In the genomic region with DNA sequence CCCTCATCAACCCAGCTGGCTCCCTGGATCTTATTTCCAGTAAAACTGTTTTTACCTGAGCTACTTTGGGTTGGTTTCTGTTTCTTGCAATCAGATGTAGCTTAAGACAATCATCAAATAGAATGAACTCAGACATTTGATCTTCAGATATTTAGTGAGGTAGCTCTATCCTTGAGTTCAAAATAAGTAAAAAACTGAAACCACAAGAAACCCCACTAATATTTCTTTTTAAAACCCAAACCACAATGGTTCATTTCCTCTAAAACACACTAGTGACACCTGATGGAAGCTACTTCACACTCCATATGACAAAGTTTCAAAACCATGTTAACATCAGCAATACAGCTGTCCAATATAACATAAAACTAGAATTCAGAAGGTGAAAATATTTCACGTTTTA, we compare ENCODE assay signal across 10 cellular contexts. TPM values are rescaled to one million over a fixed set of nuclear protein-coding genes. Genes with fewer than 3 reads are reported as not detected.
DNase-seq lines count a peak whose midpoint lies in the region; ATAC-seq and TF ChIP-seq lines count a peak whose summit lies in the region.
"Had no signal": no experiment of that assay in that cellular context is flagged by ENCODE, and none has a peak within 500 bp of the region (broad histone marks: within the 10 kb centered on the region; RNA-seq: fewer than 3 reads in every experiment).

No MANE protein-coding gene starts in this region.

- H3K36me3 ChIP-seq in CD8-positive, alpha-beta T cell (ENCODE audit: insufficient read depth, low read length) = peaks cover 5% of the 10 kb centered on the region

- H3K9me3 ChIP-seq in CD8-positive, alpha-beta T cell (ENCODE audit: low read length) = no peaks in the 10 kb centered on the region

- no peak overlapping the region for H3K27ac ChIP-seq in CD8-positive, alpha-beta T cell (ENCODE audit: low read depth, low read length)
- H3K27ac ChIP-seq in substantia nigra (ENCODE audit: low read depth, low read length, poor library complexity, severe bottlenecking) = no peak overlapping the region
- H3K27ac ChIP-seq: coronary artery had no signal

- H3K9me3 Mint-ChIP-seq in CD8-positive, alpha-beta T cell = no peaks in the 10 kb centered on the region
- no peaks in the 10 kb centered on the region for H3K9me3 Mint-ChIP-seq in activated CD4-positive, alpha-beta memory T cell treated with anti-CD3 and anti-CD28 coated beads, Interleukin-2, amount 10 ng/mL, durations not matched to agents 7 days and 5 days

- no peaks in the 10 kb centered on the region for H3K27me3 ChIP-seq in CD8-positive, alpha-beta T cell (ENCODE audit: insufficient read depth, low read length)

- H3K4me3 Mint-ChIP-seq in CD8-positive, alpha-beta T cell = peak overlapping the region; percentile 21
- no peak overlapping the region for H3K4me3 Mint-ChIP-seq in activated CD4-positive, alpha-beta memory T cell treated with anti-CD3 and anti-CD28 coated beads, Interleukin-2, amount 10 ng/mL, durations not matched to agents 7 days and 5 days

- peak; percentile 86 for ATAC-seq in CD8-positive, alpha-beta T cell
- ATAC-seq in GM18909 (IDR thresholded peaks at IDR 0.05; ENCODE audit: poor library complexity, unreplicated experiment) = peak; percentile 67
- peak; percentile 49 for ATAC-seq in HG03039 (IDR thresholded peaks at IDR 0.05; ENCODE audit: unreplicated experiment)

- H3K36me3 Mint-ChIP-seq in CD8-positive, alpha-beta T cell = peaks cover 48% of the 10 kb centered on the region
- peaks cover 34% of the 10 kb centered on the region for H3K36me3 Mint-ChIP-seq in activated CD4-positive, alpha-beta memory T cell treated with anti-CD3 and anti-CD28 coated beads, Interleukin-2, amount 10 ng/mL, durations not matched to agents 7 days and 5 days (ENCODE audit: low read depth)

- H3K4me1 ChIP-seq in CD8-positive, alpha-beta T cell (ENCODE audit: insufficient read depth, low read length) = peaks cover 16% of the 10 kb centered on the region

- peak overlapping the region; percentile 74 for H3K27ac Mint-ChIP-seq in CD8-positive, alpha-beta T cell
- peak overlapping the region; percentile 79 for H3K27ac Mint-ChIP-seq in activated CD4-positive, alpha-beta memory T cell treated with anti-CD3 and anti-CD28 coated beads, Interleukin-2, amount 10 ng/mL, durations not matched to agents 7 days and 5 days

- H3K27me3 Mint-ChIP-seq in CD8-positive, alpha-beta T cell (ENCODE audit: low read depth) = no peaks in the 10 kb centered on the region
- H3K27me3 Mint-ChIP-seq in activated CD4-positive, alpha-beta memory T cell treated with anti-CD3 and anti-CD28 coated beads, Interleukin-2, amount 10 ng/mL, durations not matched to agents 7 days and 5 days = no peaks in the 10 kb centered on the region

- CTCF ChIA-PET in CD8-positive, alpha-beta T cell (lab: Charles Lee) = no interaction called here
- CTCF ChIA-PET in activated CD4-positive, alpha-beta memory T cell treated with anti-CD3 and anti-CD28 coated beads, Interleukin-2, amount 10 ng/mL, durations not matched to agents 7 days and 5 days (lab: Charles Lee) = interaction anchor here (0.5 to 1.7 kb wide), 10 partner anchors 10 to 1980 kb away, joined by 3 to 6 read pairs (median 3); no protein-coding TSS in a partner anchor

- POLR2A ChIA-PET in CD8-positive, alpha-beta T cell (lab: Charles Lee) = no interaction called here
- POLR2A ChIA-PET in activated CD4-positive, alpha-beta memory T cell treated with anti-CD3 and anti-CD28 coated beads, Interleukin-2, amount 10 ng/mL, durations not matched to agents 7 days and 5 days (lab: Charles Lee) = interaction anchor here (0.9 to 1.6 kb wide), 2 partner anchors 13 to 354 kb away, joined by 3 to 4 read pairs; no protein-coding TSS in a partner anchor

- no peak for DNase-seq in CD8-positive, alpha-beta T cell
- DNase-seq in activated CD4-positive, alpha-beta memory T cell treated with anti-CD3 and anti-CD28 coated beads, Interleukin-2, amount 10 ng/mL, durations not matched to agents 7 days and 5 days = no peak
- DNase-seq in substantia nigra (lab: John Stamatoyannopoulos, UW) (no peak), posterior vena cava (ENCODE audit: low spot score) (no peak), NCI-H524 (lab: John Stamatoyannopoulos, UW) (no peak), mucosa of gallbladder (ENCODE audit: low spot score) (no peak)
- DNase-seq: NCI-H1092 had no signal

- no peak overlapping the region for H3K4me3 ChIP-seq in CD8-positive, alpha-beta T cell (ENCODE audit: low read depth, low read length)
- H3K4me3 ChIP-seq: coronary artery had no signal

- intact Hi-C loops in CD8-positive, alpha-beta T cell (cut with DNase I, micrococcal nuclease) = loop anchor here (2.0 to 10.0 kb wide), 3 partner anchors 33 to 367 kb away; no protein-coding TSS in a partner anchor
- intact Hi-C loops in posterior vena cava (cut with DNase I) = no loop called here

- peak; percentile 53 for TF ChIP-seq CTCF in CD8-positive, alpha-beta T cell (IDR thresholded peaks at IDR 0.05)

- H3K4me1 Mint-ChIP-seq in CD8-positive, alpha-beta T cell (ENCODE audit: low read depth) = peaks cover 23% of the 10 kb centered on the region
- H3K4me1 Mint-ChIP-seq in activated CD4-positive, alpha-beta memory T cell treated with anti-CD3 and anti-CD28 coated beads, Interleukin-2, amount 10 ng/mL, durations not matched to agents 7 days and 5 days = peaks cover 19% of the 10 kb centered on the region

RNA-seq across cellular contexts. Expression of a gene that starts 37.8 kb away (rescaled TPM):
- total RNA-seq in CD8-positive, alpha-beta T cell = not detected
- not detected for total RNA-seq in activated CD4-positive, alpha-beta memory T cell treated with anti-CD3 and anti-CD28 coated beads, Interleukin-2, amount 10 ng/mL, durations not matched to agents 7 days and 5 days
- not detected for total RNA-seq in posterior vena cava
- not detected for total RNA-seq in mucosa of gallbladder

Comparison
In these comparisons a context has a peak if more than half of its experiments do, and no peak if none do; other contexts are left out.
1. intact Hi-C loops: an anchor here in CD8-positive, alpha-beta T cell (2.0 to 10.0 kb wide); none called in posterior vena cava.